ENCODE assay signal across 25 cellular contexts in the genomic region with DNA sequence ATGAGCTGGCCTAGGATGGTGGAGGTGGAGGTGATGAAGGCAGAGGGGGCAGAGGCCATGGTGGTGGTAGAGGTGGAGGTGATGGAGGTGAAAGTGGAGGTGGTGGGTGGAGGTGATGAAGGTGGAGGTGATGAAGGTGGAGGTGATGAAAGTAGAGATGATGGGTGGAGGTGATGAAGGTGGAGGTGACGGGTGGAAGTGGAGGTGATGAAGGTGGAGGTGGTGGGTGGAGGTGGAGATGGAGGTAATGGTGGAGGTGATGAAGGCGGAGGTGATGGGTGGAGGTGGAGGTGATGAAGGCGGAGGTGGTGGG. TPM values are rescaled to one million over a fixed set of nuclear protein-coding genes. Genes with fewer than 3 reads are reported as not detected.
DNase-seq lines count a peak whose midpoint lies in the region; ATAC-seq and TF ChIP-seq lines count a peak whose summit lies in the region.
"Had no signal": no experiment of that assay in that cellular context is flagged by ENCODE, and none has a peak within 500 bp of the region (broad histone marks: within the 10 kb centered on the region; RNA-seq: fewer than 3 reads in every experiment).

No MANE protein-coding gene starts in this region.

- H3K27me3 Mint-ChIP-seq in memory B cell, result no peaks in the 10 kb centered on the region
- H3K27me3 Mint-ChIP-seq: CD4-positive, alpha-beta T cell had no signal

- H3K9me3 Mint-ChIP-seq in memory B cell, result no peaks in the 10 kb centered on the region
- H3K9me3 Mint-ChIP-seq in stimulated activated effector memory CD8-positive, alpha-beta T cell treated with anti-CD3 and anti-CD28 coated beads, Interleukin-12 subunit alpha, Interleukin-12 subunit beta, amount 100 ng/mL, for 72 hours, result no peaks in the 10 kb centered on the region
- H3K9me3 Mint-ChIP-seq: CD4-positive, alpha-beta T cell had no signal

- ATAC-seq in memory B cell (ENCODE audit: low read depth), result no peak
- no peak for ATAC-seq in stimulated activated effector memory CD8-positive, alpha-beta T cell treated with anti-CD3 and anti-CD28 coated beads, Interleukin-12 subunit alpha, Interleukin-12 subunit beta, amount 100 ng/mL, for 72 hours
- ATAC-seq: GM12878 had no signal

- H3K27ac Mint-ChIP-seq in memory B cell, result peak overlapping the region; percentile 45
- peak overlapping the region; percentile 88 for H3K27ac Mint-ChIP-seq in stimulated activated effector memory CD8-positive, alpha-beta T cell treated with anti-CD3 and anti-CD28 coated beads, Interleukin-12 subunit alpha, Interleukin-12 subunit beta, amount 100 ng/mL, for 72 hours
- H3K27ac Mint-ChIP-seq: CD4-positive, alpha-beta T cell had no signal

- H3K36me3 ChIP-seq in right atrium auricular region, result no peaks in the 10 kb centered on the region
- H3K36me3 ChIP-seq: HAP-1, SJSA1 had no signal

- H3K27me3 ChIP-seq in right atrium auricular region, result no peaks in the 10 kb centered on the region
- H3K27me3 ChIP-seq: BLaER1 treated with 17β-estradiol and CSF1 and Interleukin-3, amounts not matched to agents 10 nM and 100 nM; SJSA1 had no signal

- H3K4me3 Mint-ChIP-seq in memory B cell, result no peak overlapping the region
- H3K4me3 Mint-ChIP-seq in stimulated activated effector memory CD8-positive, alpha-beta T cell treated with anti-CD3 and anti-CD28 coated beads, Interleukin-12 subunit alpha, Interleukin-12 subunit beta, amount 100 ng/mL, for 72 hours, result no peak overlapping the region
- H3K4me3 Mint-ChIP-seq: CD4-positive, alpha-beta T cell had no signal

- peaks cover 0 to 26% of the 10 kb centered on the region in 2 donors for H3K4me1 ChIP-seq in right atrium auricular region
- H3K4me1 ChIP-seq: HAP-1, SJSA1 had no signal

- H3K27ac ChIP-seq in right atrium auricular region, result no peak overlapping the region
- H3K27ac ChIP-seq in angular gyrus (ENCODE audit: low read depth, low read length), result peak overlapping the region; percentile 50
- H3K27ac ChIP-seq: HL-60, PC-9, SJSA1 had no signal

- peaks cover 14% of the 10 kb centered on the region for H3K4me1 Mint-ChIP-seq in memory B cell
- peaks cover 41% of the 10 kb centered on the region for H3K4me1 Mint-ChIP-seq in stimulated activated effector memory CD8-positive, alpha-beta T cell treated with anti-CD3 and anti-CD28 coated beads, Interleukin-12 subunit alpha, Interleukin-12 subunit beta, amount 100 ng/mL, for 72 hours

- no peaks in the 10 kb centered on the region for H3K9me3 ChIP-seq in right atrium auricular region
- H3K9me3 ChIP-seq: BLaER1 treated with 17β-estradiol and CSF1 and Interleukin-3, amounts not matched to agents 10 nM and 100 nM; Caco-2; HAP-1; SJSA1 had no signal

- peaks cover 8% of the 10 kb centered on the region for H3K36me3 Mint-ChIP-seq in memory B cell
- peaks cover 19% of the 10 kb centered on the region for H3K36me3 Mint-ChIP-seq in stimulated activated effector memory CD8-positive, alpha-beta T cell treated with anti-CD3 and anti-CD28 coated beads, Interleukin-12 subunit alpha, Interleukin-12 subunit beta, amount 100 ng/mL, for 72 hours

- intact Hi-C loops in cardiac septum (cut with DNase I), result no loop called here

- no peak for TF ChIP-seq CTCF in right atrium auricular region (IDR thresholded peaks at IDR 0.05)

- no peak overlapping the region for H3K4me3 ChIP-seq in right atrium auricular region
- H3K4me3 ChIP-seq: BLaER1 treated with 17β-estradiol and CSF1 and Interleukin-3, amounts not matched to agents 10 nM and 100 nM; GM12878; HAP-1; PC-9; SJSA1 had no signal

- DNase-seq in cardiac septum (ENCODE audit: low spot score) (peak; percentile 54), right atrium auricular region (ENCODE audit: low spot score) (no peak), memory B cell (ENCODE audit: low spot score in 2 of 2) (no peak), NCI-H1092 (lab: John Stamatoyannopoulos, UW) (no peak), pons (ENCODE audit: low spot score) (no peak), NCI-H1694 (lab: John Stamatoyannopoulos, UW) (no peak)
- no peak for DNase-seq in stimulated activated effector memory CD8-positive, alpha-beta T cell treated with anti-CD3 and anti-CD28 coated beads, Interleukin-12 subunit alpha, Interleukin-12 subunit beta, amount 100 ng/mL, for 72 hours (ENCODE audit: low spot score in 2 of 2)
- DNase-seq: AML-193; Caco-2; CD4-positive, alpha-beta T cell; GOT3; Karpas-422; NCI-H1092 treated with DMSO at 0.1 percent for 48 hours; NCI-H1436; NCI-H187 treated with DMSO at 0.1 percent for 48 hours; NCI-H446; NCI-H526; NCI-H82; PC-9 had no signal

RNA-seq across cellular contexts. Expression of a gene that starts 19.7 kb away (rescaled TPM):
- total RNA-seq in cardiac septum (6.6 TPM), right atrium auricular region (1 to 10 TPM; 3.0 to 4.3 TPM)

RNA-seq across cellular contexts. Expression of a gene that starts 33.8 kb away (rescaled TPM):
- total RNA-seq in cardiac septum (19.3 TPM), right atrium auricular region (10 to 100 TPM in 1 of 2 donors, 1 to 10 TPM in 1; 9.3 to 14.3 TPM)
